In the genomic region with DNA sequence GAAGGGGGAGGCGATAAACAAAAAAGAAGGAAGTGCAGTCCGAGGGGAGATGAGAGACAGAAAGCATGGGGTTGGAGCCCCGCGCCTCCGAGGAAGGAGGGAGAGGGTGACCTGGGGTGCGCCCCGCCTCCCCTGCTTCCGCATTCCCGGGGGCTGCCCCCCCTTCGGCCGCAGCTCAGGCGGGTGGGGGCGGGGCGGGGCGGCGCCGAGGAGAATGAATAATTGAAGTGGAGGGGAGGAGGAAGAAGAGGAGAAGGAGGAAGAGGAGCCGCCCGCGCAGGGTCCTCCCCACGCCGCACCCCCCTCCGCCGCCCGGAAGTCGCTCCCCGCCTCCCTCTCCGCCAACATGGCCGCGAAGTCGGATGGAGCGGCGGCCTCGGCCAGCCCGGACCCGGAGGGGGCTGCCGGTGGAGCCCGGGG, we compare ENCODE assay signal across 8 cellular contexts. TPM values are rescaled to one million over a fixed set of nuclear protein-coding genes. Genes with fewer than 3 reads are reported as not detected.
DNase-seq lines count a peak whose midpoint lies in the region; ATAC-seq and TF ChIP-seq lines count a peak whose summit lies in the region.

A gene with protein sequence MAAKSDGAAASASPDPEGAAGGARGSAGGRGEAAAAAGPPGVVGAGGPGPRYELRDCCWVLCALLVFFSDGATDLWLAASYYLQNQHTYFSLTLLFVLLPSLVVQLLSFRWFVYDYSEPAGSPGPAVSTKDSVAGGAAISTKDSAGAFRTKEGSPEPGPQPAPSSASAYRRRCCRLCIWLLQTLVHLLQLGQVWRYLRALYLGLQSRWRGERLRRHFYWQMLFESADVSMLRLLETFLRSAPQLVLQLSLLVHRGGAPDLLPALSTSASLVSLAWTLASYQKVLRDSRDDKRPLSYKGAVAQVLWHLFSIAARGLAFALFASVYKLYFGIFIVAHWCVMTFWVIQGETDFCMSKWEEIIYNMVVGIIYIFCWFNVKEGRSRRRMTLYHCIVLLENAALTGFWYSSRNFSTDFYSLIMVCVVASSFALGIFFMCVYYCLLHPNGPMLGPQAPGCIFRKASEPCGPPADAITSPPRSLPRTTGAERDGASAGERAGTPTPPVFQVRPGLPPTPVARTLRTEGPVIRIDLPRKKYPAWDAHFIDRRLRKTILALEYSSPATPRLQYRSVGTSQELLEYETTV (plus strand): TSS at position 322 of the 420 bp plus-strand sequence. CDS start 25 bp downstream, at position 347.

- H3K4me1 ChIP-seq in A673 (ENCODE audit: insufficient read depth, low read length, poor library complexity, severe bottlenecking) = no peaks in the 10 kb centered on the region
- H3K4me1 ChIP-seq in thymus (ENCODE audit: control insufficient read depth, insufficient read depth, low read length) = no peaks in the 10 kb centered on the region
- H3K4me1 ChIP-seq in psoas muscle = no peaks in the 10 kb centered on the region

- H3K36me3 ChIP-seq in A673 (ENCODE audit: insufficient read depth, low read length, poor library complexity, severe bottlenecking) (no peaks in the 10 kb centered on the region), thymus (ENCODE audit: control insufficient read depth, insufficient read depth) (no peaks in the 10 kb centered on the region), psoas muscle (ENCODE audit: insufficient read depth in 1 of 2, low read depth in 1 of 2) (no peaks in the 10 kb centered on the region)

- intact Hi-C loops in A673 (cut with micrococcal nuclease; ENCODE audit: unreplicated experiment) (no loop called here), head of caudate nucleus (cut with DNase I) (no loop called here), psoas muscle (cut with DNase I) (no loop called here), posterior vena cava (cut with DNase I) (no loop called here)

- WGBS in thymus = under 1% methylated on average over 37 of the region's 38 CpGs
- WGBS in psoas muscle, 3 donors = 0 to 2% (median 1%) methylated on average over 6 to 33 of the region's 38 CpGs

- peak within 1 kb of the TSS; percentile 23 for H3K4me3 ChIP-seq in A673 (ENCODE audit: low read depth, low read length, poor library complexity, severe bottlenecking)
- H3K4me3 ChIP-seq in thymus (ENCODE audit: low read length) = peak within 1 kb of the TSS; percentile 51
- no peak within 1 kb of the TSS for H3K4me3 ChIP-seq in psoas muscle

- no peak within 1 kb of the TSS for H3K27ac ChIP-seq in A673 (ENCODE audit: low read depth, low read length, poor library complexity, severe bottlenecking)
- no peak within 1 kb of the TSS for H3K27ac ChIP-seq in thymus (ENCODE audit: low read depth)
- H3K27ac ChIP-seq in psoas muscle = no peak within 1 kb of the TSS

- CTCF ChIA-PET in A673 (lab: Charles Lee) = no interaction called here

- ATAC-seq in psoas muscle (no peak), HG03045 (IDR thresholded peaks at IDR 0.05; ENCODE audit: unreplicated experiment) (no peak)

- DNase-seq in A673 (ENCODE audit: low spot score) (no peak), GM10266 (ENCODE audit: extremely low spot score) (peak; percentile 32), OCI-M1 (lab: John Stamatoyannopoulos, UW) (peak; percentile 5), head of caudate nucleus (peak in 28 of 42 donors; percentile 11 to 60 (median 32)), psoas muscle (no peak), posterior vena cava (ENCODE audit: low spot score) (no peak)

- H3K27me3 ChIP-seq in A673 (replicated peaks; ENCODE audit: insufficient read depth, low read depth, low read length, poor library complexity) (peaks cover 76% of the 10 kb centered on the region), thymus (ENCODE audit: control insufficient read depth, insufficient read depth) (peaks cover 16% of the 10 kb centered on the region), psoas muscle (ENCODE audit: insufficient read depth in 3 of 3, low read length in 2 of 3) (peaks cover 0 to 67% (median 10%) of the 10 kb centered on the region in 3 donors)

- TF ChIP-seq CTCF in A673 (conservative IDR thresholded peaks at IDR 0.05; ENCODE audit: low read depth, low read length) (no peak), GM10266 (IDR thresholded peaks at IDR 0.05; ENCODE audit: control insufficient read depth, insufficient read depth, low read depth, missing control alignments) (no peak), psoas muscle (IDR thresholded peaks at IDR 0.05) (no peak)

- BruUV-seq in A673 (replicated peaks; lab: Mats Ljungman, UMichigan) = no TSS peak

- H3K9me3 ChIP-seq in A673 (ENCODE audit: low read depth, low read length, poor library complexity, severe bottlenecking) (no peaks in the 10 kb centered on the region), thymus (ENCODE audit: control insufficient read depth) (no peaks in the 10 kb centered on the region), psoas muscle (no peaks in the 10 kb centered on the region)

- POLR2A ChIA-PET in A673 (lab: Charles Lee; ENCODE audit: low non-redundant PET) = no interaction called here

RNA-seq across cellular contexts. Expression of the gene that starts here (rescaled TPM):
- total RNA-seq in A673 (2021) (0.04 TPM in 1 of 2 replicates, not detected in the other), psoas muscle (under 1 TPM in 1 of 4 donors, not detected in 3; 0.02 TPM), posterior vena cava (not detected)
- polyA plus RNA-seq in thymus (0.02 TPM), psoas muscle (under 1 TPM in 1 of 3 donors, not detected in 2; under 0.01 TPM)

Comparison
In these comparisons a context has a peak if more than half of its experiments do, and no peak if none do; other contexts are left out.
1. DNase-seq: peak in GM10266 (single experiment), OCI-M1 (single experiment) and head of caudate nucleus (28 of 42); none in A673 (single experiment), psoas muscle (0 of 2) and posterior vena cava (single experiment).